Comparison of ENCODE assay signal across 25 cellular contexts in the genomic region with DNA sequence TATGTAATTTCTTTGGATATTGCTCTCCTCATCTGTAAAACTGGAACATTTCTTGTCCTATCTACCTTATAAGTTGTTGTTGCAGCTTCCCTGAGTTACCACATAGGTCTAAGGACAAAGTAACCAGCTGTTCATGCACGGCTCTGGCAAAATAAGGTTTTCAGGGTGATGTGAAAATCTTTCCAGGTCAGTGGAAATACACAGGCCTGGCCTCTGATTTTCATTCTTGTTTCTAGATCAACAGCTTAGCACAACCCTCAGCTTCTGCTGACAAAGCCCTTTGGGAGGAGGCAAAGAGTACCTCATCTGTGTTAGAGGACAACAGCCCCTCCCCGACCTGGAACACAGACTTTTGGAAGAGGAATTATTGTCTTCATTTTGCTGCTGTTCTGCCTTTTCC.
DNase-seq lines count a peak whose midpoint lies in the region; ATAC-seq, FAIRE-seq and TF ChIP-seq lines count a peak whose summit lies in the region.
"Had no signal": no experiment of that assay in that cellular context is flagged by ENCODE, and none has a peak within 500 bp of the region (broad histone marks: within the 10 kb centered on the region; RNA-seq: fewer than 3 reads in every experiment).

No MANE protein-coding gene starts in this region.

- H3K79me2 ChIP-seq in KMS-11 (ENCODE audit: insufficient read depth, low read depth), result no peaks in the 10 kb centered on the region

- no peaks in the 10 kb centered on the region for H4K20me1 ChIP-seq in KMS-11 (ENCODE audit: insufficient read depth)
- H4K20me1 ChIP-seq: BLaER1 treated with 17β-estradiol and CSF1 and Interleukin-3, amounts not matched to agents 10 nM and 100 nM had no signal

- no peak overlapping the region for H3K9ac ChIP-seq in KMS-11
- H3K9ac ChIP-seq: BLaER1 treated with 17β-estradiol and CSF1 and Interleukin-3, amounts not matched to agents 10 nM and 100 nM had no signal

- no peak overlapping the region for H2AFZ ChIP-seq in KMS-11 (ENCODE audit: low read depth)
- H2AFZ ChIP-seq: PC-9 had no signal

- H3K4me1 Mint-ChIP-seq in brain, result peaks cover 70% of the 10 kb centered on the region

- peaks cover 2% of the 10 kb centered on the region for H3K27me3 Mint-ChIP-seq in brain

- H3K4me3 Mint-ChIP-seq in brain, result no peak overlapping the region
- H3K4me3 Mint-ChIP-seq: CD4-positive, alpha-beta T cell had no signal

- DNase-seq in superior temporal gyrus (ENCODE audit: extremely low spot score) (peak; percentile 27), NK-92 (lab: John Stamatoyannopoulos, UW; ENCODE audit: unreplicated experiment) (no peak), NCI-H1092 treated with DMSO at 0.1 percent for 48 hours (lab: John Stamatoyannopoulos, UW) (no peak)
- DNase-seq: AML-193; CD4-positive, alpha-beta T cell; DMS53; GOT3; HCEC 1CT; Karpas-422; NCI-H1105; NCI-H1436 treated with DMSO at 0.1 percent for 48 hours; NCI-H187 treated with DMSO at 0.1 percent for 48 hours; NCI-H524; NCI-H82; PC-9; Right ventricle myocardium superior had no signal

- H3K27ac ChIP-seq in KMS-11, result no peak overlapping the region
- H3K27ac ChIP-seq: BLaER1 treated with 17β-estradiol and CSF1 and Interleukin-3, amounts not matched to agents 10 nM and 100 nM; PC-9; SJSA1 had no signal

- peaks cover 0 to 6% (median 3%) of the 10 kb centered on the region in 5 experiments for H3K9me3 Mint-ChIP-seq in brain
- H3K9me3 Mint-ChIP-seq: CD4-positive, alpha-beta T cell had no signal

- H3K4me3 ChIP-seq in KMS-11 (IDR thresholded peaks at IDR 0.05; ENCODE audit: insufficient read depth, low read depth, low read length), result no peak overlapping the region
- H3K4me3 ChIP-seq: BLaER1 treated with 17β-estradiol and CSF1 and Interleukin-3, amounts not matched to agents 10 nM and 100 nM; PC-9; SJSA1 had no signal

- TF ChIP-seq CTCF in KMS-11 (conservative IDR thresholded peaks at IDR 0.05; ENCODE audit: low read depth, low read length) (no peak), brain (conservative IDR thresholded peaks at IDR 0.05) (no peak)

- no peak for ATAC-seq in HG03039 (IDR thresholded peaks at IDR 0.05; ENCODE audit: unreplicated experiment)

- peak overlapping the region; percentile 9; the same call in 1 of the 2 replicates for H3K4me2 ChIP-seq in KMS-11
- H3K4me2 ChIP-seq: BLaER1 treated with 17β-estradiol and CSF1 and Interleukin-3, amounts not matched to agents 10 nM and 100 nM; PC-9 had no signal

- peak; percentile 89 for FAIRE-seq in islet of Langerhans (lab: Jason Lieb, UNC)
- FAIRE-seq: A204.1, D721Med, GM18507 had no signal

- H3K27ac Mint-ChIP-seq in brain, result peak overlapping the region in 4 of 5 experiments; percentile 8 to 61 (median 46)
- H3K27ac Mint-ChIP-seq: CD4-positive, alpha-beta T cell had no signal

- H3K36me3 ChIP-seq in KMS-11 (ENCODE audit: insufficient read depth), result no peaks in the 10 kb centered on the region
- H3K36me3 ChIP-seq: BLaER1 treated with 17β-estradiol and CSF1 and Interleukin-3, amounts not matched to agents 10 nM and 100 nM; SJSA1 had no signal

- H3K4me1 ChIP-seq in KMS-11 (ENCODE audit: low read depth, poor library complexity, severe bottlenecking), result peaks cover 10% of the 10 kb centered on the region
- H3K4me1 ChIP-seq: SJSA1 had no signal

- no peaks in the 10 kb centered on the region for H3K27me3 ChIP-seq in KMS-11 (ENCODE audit: insufficient read depth, low read depth)
- H3K27me3 ChIP-seq: BLaER1 treated with 17β-estradiol and CSF1 and Interleukin-3, amounts not matched to agents 10 nM and 100 nM; SJSA1 had no signal

- H3K36me3 Mint-ChIP-seq in brain, result peaks cover 11% of the 10 kb centered on the region
